ENCODE assay signal across 1 cellular context in the genomic region with DNA sequence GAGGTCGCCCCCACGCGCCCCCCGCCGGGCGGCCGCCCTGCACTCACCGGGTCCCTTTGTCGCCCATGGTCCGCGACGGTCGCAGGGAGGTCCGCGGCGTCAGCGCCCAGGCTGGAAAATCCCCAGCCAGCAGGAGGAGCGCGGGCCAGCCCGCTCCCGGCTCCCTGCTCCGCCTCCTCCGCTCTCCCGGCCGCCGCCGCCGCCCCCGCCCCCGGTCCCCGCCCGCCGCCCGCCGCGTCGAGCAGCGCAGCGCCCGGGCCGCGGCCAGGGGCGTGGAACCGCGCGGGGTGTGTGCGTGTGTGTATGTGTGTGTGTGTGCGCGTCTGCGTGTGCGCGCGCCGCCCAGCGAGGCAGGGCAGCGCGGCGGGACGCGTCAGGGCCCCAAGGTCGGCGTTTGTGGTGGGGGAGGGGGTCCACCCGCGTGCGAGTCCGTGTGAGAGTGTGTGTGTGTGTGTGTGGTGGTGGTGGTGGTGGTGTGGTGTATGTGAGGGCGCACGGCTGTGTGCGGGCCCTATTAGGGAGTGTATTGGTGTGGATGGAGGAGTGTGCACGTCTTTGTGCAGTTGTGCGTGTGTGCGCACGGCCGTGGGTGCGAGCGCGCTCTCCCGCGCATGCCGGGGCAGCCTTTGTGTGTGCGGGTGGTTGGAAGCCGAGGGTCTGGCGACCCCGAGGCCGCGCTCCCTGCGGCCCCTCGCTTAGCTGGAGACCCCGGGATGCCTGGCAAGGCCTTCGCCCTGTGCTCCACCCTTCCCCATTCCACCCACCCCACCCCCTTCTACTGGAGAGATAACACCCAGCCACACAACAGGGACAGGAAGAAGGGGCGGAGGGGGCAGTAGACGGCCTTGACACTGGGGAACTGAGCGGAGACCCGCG.
TF ChIP-seq lines count a peak whose summit lies in the region.

A gene (minus strand): TSS at position 121 of the 876 bp plus-strand sequence. CDS start 54 bp downstream, at position 67.

TF ChIP-seq in HepG2, 621 proteins besides CTCF, POLR2A, EP300 and RAD21 (continued from another document and continues in another):
- TF ChIP-seq, protein P1, sequence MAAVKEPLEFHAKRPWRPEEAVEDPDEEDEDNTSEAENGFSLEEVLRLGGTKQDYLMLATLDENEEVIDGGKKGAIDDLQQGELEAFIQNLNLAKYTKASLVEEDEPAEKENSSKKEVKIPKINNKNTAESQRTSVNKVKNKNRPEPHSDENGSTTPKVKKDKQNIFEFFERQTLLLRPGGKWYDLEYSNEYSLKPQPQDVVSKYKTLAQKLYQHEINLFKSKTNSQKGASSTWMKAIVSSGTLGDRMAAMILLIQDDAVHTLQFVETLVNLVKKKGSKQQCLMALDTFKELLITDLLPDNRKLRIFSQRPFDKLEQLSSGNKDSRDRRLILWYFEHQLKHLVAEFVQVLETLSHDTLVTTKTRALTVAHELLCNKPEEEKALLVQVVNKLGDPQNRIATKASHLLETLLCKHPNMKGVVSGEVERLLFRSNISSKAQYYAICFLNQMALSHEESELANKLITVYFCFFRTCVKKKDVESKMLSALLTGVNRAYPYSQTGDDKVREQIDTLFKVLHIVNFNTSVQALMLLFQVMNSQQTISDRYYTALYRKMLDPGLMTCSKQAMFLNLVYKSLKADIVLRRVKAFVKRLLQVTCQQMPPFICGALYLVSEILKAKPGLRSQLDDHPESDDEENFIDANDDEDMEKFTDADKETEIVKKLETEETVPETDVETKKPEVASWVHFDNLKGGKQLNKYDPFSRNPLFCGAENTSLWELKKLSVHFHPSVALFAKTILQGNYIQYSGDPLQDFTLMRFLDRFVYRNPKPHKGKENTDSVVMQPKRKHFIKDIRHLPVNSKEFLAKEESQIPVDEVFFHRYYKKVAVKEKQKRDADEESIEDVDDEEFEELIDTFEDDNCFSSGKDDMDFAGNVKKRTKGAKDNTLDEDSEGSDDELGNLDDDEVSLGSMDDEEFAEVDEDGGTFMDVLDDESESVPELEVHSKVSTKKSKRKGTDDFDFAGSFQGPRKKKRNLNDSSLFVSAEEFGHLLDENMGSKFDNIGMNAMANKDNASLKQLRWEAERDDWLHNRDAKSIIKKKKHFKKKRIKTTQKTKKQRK (IDR thresholded peaks at IDR 0.05; ENCODE audit: low read length), result no peak
- TF ChIP-seq BRCA1 (CRISPR knock-in tag; IDR thresholded peaks at IDR 0.05), result no peak
- TF ChIP-seq SUZ12 (IDR thresholded peaks at IDR 0.05; ENCODE audit: low read depth, low read length), result no peak
- TF ChIP-seq CREB1 (IDR thresholded peaks at IDR 0.05), result no peak
- TF ChIP-seq CREB1 (CRISPR knock-in tag; IDR thresholded peaks at IDR 0.05), result no peak
- TF ChIP-seq ASH2L (IDR thresholded peaks at IDR 0.05; ENCODE audit: insufficient read length, low read depth, low read length), result peak; percentile 56
- TF ChIP-seq ZNF335 (CRISPR knock-in tag; IDR thresholded peaks at IDR 0.05), result no peak
- no peak for TF ChIP-seq ZNF720 (CRISPR knock-in tag; IDR thresholded peaks at IDR 0.05)
- no peak for TF ChIP-seq RBAK (CRISPR knock-in tag; IDR thresholded peaks at IDR 0.05)
- TF ChIP-seq, protein P2, sequence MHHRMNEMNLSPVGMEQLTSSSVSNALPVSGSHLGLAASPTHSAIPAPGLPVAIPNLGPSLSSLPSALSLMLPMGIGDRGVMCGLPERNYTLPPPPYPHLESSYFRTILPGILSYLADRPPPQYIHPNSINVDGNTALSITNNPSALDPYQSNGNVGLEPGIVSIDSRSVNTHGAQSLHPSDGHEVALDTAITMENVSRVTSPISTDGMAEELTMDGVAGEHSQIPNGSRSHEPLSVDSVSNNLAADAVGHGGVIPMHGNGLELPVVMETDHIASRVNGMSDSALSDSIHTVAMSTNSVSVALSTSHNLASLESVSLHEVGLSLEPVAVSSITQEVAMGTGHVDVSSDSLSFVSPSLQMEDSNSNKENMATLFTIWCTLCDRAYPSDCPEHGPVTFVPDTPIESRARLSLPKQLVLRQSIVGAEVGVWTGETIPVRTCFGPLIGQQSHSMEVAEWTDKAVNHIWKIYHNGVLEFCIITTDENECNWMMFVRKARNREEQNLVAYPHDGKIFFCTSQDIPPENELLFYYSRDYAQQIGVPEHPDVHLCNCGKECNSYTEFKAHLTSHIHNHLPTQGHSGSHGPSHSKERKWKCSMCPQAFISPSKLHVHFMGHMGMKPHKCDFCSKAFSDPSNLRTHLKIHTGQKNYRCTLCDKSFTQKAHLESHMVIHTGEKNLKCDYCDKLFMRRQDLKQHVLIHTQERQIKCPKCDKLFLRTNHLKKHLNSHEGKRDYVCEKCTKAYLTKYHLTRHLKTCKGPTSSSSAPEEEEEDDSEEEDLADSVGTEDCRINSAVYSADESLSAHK (CRISPR knock-in tag; IDR thresholded peaks at IDR 0.05; ENCODE audit: borderline replicate concordance), result no peak
- TF ChIP-seq, protein P3, sequence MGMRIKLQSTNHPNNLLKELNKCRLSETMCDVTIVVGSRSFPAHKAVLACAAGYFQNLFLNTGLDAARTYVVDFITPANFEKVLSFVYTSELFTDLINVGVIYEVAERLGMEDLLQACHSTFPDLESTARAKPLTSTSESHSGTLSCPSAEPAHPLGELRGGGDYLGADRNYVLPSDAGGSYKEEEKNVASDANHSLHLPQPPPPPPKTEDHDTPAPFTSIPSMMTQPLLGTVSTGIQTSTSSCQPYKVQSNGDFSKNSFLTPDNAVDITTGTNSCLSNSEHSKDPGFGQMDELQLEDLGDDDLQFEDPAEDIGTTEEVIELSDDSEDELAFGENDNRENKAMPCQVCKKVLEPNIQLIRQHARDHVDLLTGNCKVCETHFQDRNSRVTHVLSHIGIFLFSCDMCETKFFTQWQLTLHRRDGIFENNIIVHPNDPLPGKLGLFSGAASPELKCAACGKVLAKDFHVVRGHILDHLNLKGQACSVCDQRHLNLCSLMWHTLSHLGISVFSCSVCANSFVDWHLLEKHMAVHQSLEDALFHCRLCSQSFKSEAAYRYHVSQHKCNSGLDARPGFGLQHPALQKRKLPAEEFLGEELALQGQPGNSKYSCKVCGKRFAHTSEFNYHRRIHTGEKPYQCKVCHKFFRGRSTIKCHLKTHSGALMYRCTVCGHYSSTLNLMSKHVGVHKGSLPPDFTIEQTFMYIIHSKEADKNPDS (CRISPR knock-in tag; IDR thresholded peaks at IDR 0.05), result no peak
- TF ChIP-seq PTBP1 (IDR thresholded peaks at IDR 0.05; ENCODE audit: low read depth, low read length, poor library complexity, severe bottlenecking), result no peak
- no peak for TF ChIP-seq ZFAT (CRISPR knock-in tag; conservative IDR thresholded peaks at IDR 0.05)
- TF ChIP-seq, protein P4, sequence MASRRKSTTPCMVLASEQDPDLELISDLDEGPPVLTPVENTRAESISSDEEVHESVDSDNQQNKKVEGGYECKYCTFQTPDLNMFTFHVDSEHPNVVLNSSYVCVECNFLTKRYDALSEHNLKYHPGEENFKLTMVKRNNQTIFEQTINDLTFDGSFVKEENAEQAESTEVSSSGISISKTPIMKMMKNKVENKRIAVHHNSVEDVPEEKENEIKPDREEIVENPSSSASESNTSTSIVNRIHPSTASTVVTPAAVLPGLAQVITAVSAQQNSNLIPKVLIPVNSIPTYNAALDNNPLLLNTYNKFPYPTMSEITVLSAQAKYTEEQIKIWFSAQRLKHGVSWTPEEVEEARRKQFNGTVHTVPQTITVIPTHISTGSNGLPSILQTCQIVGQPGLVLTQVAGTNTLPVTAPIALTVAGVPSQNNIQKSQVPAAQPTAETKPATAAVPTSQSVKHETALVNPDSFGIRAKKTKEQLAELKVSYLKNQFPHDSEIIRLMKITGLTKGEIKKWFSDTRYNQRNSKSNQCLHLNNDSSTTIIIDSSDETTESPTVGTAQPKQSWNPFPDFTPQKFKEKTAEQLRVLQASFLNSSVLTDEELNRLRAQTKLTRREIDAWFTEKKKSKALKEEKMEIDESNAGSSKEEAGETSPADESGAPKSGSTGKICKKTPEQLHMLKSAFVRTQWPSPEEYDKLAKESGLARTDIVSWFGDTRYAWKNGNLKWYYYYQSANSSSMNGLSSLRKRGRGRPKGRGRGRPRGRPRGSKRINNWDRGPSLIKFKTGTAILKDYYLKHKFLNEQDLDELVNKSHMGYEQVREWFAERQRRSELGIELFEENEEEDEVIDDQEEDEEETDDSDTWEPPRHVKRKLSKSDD (CRISPR knock-in tag; IDR thresholded peaks at IDR 0.05; ENCODE audit: low read depth), result no peak
- TF ChIP-seq ZFP90 (CRISPR knock-in tag; IDR thresholded peaks at IDR 0.05; ENCODE audit: borderline replicate concordance), result no peak
- no peak for TF ChIP-seq ZNF33A (CRISPR knock-in tag; IDR thresholded peaks at IDR 0.05; ENCODE audit: borderline replicate concordance)
- no peak; the same call in 1 of the 2 replicates for TF ChIP-seq SNAPC2 (CRISPR knock-in tag; IDR thresholded peaks at IDR 0.05)
- 0 out of 2 replicates have a peak, but pooled peaks have one; percentile 30 for TF ChIP-seq NAIF1 (CRISPR knock-in tag; IDR thresholded peaks at IDR 0.05; ENCODE audit: borderline replicate concordance)
- TF ChIP-seq, protein P5, sequence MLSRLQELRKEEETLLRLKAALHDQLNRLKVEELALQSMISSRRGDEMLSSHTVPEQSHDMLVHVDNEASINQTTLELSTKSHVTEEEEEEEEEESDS (CRISPR knock-in tag; IDR thresholded peaks at IDR 0.05; ENCODE audit: borderline replicate concordance), result no peak
- TF ChIP-seq DR1 (CRISPR knock-in tag; IDR thresholded peaks at IDR 0.05), result no peak
- TF ChIP-seq, protein P6, sequence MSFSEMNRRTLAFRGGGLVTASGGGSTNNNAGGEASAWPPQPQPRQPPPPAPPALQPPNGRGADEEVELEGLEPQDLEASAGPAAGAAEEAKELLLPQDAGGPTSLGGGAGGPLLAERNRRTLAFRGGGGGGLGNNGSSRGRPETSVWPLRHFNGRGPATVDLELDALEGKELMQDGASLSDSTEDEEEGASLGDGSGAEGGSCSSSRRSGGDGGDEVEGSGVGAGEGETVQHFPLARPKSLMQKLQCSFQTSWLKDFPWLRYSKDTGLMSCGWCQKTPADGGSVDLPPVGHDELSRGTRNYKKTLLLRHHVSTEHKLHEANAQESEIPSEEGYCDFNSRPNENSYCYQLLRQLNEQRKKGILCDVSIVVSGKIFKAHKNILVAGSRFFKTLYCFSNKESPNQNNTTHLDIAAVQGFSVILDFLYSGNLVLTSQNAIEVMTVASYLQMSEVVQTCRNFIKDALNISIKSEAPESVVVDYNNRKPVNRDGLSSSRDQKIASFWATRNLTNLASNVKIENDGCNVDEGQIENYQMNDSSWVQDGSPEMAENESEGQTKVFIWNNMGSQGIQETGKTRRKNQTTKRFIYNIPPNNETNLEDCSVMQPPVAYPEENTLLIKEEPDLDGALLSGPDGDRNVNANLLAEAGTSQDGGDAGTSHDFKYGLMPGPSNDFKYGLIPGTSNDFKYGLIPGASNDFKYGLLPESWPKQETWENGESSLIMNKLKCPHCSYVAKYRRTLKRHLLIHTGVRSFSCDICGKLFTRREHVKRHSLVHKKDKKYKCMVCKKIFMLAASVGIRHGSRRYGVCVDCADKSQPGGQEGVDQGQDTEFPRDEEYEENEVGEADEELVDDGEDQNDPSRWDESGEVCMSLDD (CRISPR knock-in tag; IDR thresholded peaks at IDR 0.05; ENCODE audit: borderline replicate concordance), result peak; percentile 34; the same call in 1 of the 2 replicates
- no peak; the same call in 1 of the 2 replicates for TF ChIP-seq CHCHD3 (CRISPR knock-in tag; IDR thresholded peaks at IDR 0.05)
- peak; percentile 59 for TF ChIP-seq MED13 (CRISPR knock-in tag; IDR thresholded peaks at IDR 0.05)
- TF ChIP-seq NONO (IDR thresholded peaks at IDR 0.05), result no peak
- peak; percentile 92 for TF ChIP-seq NONO (CRISPR knock-in tag; conservative IDR thresholded peaks at IDR 0.05)
- TF ChIP-seq, protein P7, sequence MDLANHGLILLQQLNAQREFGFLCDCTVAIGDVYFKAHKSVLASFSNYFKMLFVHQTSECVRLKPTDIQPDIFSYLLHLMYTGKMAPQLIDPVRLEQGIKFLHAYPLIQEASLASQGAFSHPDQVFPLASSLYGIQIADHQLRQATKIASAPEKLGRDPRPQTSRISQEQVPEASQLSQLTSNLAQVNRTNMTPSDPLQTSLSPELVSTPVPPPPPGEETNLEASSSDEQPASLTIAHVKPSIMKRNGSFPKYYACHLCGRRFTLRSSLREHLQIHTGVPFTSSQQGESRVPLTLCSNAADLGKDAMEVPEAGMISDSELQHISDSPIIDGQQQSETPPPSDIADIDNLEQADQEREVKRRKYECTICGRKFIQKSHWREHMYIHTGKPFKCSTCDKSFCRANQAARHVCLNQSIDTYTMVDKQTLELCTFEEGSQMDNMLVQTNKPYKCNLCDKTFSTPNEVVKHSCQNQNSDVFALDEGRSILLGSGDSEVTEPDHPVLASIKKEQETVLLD (CRISPR knock-in tag; IDR thresholded peaks at IDR 0.05; ENCODE audit: low read depth), result peak; percentile 66; the same call in 1 of the 2 replicates
- peak; percentile 14; the same call in 1 of the 2 replicates for TF ChIP-seq NCOR1 (IDR thresholded peaks at IDR 0.05; ENCODE audit: borderline replicate concordance, low read length)
- no peak for TF ChIP-seq KMT2A (CRISPR knock-in tag; IDR thresholded peaks at IDR 0.05)
- no peak for TF ChIP-seq MBD4 (IDR thresholded peaks at IDR 0.05; ENCODE audit: borderline replicate concordance, low read length)
- TF ChIP-seq, protein P8, sequence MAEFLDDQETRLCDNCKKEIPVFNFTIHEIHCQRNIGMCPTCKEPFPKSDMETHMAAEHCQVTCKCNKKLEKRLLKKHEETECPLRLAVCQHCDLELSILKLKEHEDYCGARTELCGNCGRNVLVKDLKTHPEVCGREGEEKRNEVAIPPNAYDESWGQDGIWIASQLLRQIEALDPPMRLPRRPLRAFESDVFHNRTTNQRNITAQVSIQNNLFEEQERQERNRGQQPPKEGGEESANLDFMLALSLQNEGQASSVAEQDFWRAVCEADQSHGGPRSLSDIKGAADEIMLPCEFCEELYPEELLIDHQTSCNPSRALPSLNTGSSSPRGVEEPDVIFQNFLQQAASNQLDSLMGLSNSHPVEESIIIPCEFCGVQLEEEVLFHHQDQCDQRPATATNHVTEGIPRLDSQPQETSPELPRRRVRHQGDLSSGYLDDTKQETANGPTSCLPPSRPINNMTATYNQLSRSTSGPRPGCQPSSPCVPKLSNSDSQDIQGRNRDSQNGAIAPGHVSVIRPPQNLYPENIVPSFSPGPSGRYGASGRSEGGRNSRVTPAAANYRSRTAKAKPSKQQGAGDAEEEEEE (CRISPR knock-in tag; IDR thresholded peaks at IDR 0.05; ENCODE audit: borderline replicate concordance), result no peak; the same call in 1 of the 2 replicates
- peak; percentile 32; the same call in 1 of the 2 replicates for TF ChIP-seq ZNF782 (CRISPR knock-in tag; IDR thresholded peaks at IDR 0.05; ENCODE audit: borderline replicate concordance)
- TF ChIP-seq, protein P9, sequence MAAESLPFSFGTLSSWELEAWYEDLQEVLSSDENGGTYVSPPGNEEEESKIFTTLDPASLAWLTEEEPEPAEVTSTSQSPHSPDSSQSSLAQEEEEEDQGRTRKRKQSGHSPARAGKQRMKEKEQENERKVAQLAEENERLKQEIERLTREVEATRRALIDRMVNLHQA (CRISPR knock-in tag; IDR thresholded peaks at IDR 0.05), result no peak
- TF ChIP-seq JUNB (CRISPR knock-in tag; IDR thresholded peaks at IDR 0.05; ENCODE audit: borderline replicate concordance), result peak; percentile 49; the same call in 1 of the 2 replicates
- TF ChIP-seq, protein P10, sequence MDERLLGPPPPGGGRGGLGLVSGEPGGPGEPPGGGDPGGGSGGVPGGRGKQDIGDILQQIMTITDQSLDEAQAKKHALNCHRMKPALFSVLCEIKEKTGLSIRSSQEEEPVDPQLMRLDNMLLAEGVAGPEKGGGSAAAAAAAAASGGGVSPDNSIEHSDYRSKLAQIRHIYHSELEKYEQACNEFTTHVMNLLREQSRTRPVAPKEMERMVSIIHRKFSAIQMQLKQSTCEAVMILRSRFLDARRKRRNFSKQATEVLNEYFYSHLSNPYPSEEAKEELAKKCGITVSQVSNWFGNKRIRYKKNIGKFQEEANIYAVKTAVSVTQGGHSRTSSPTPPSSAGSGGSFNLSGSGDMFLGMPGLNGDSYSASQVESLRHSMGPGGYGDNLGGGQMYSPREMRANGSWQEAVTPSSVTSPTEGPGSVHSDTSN (CRISPR knock-in tag; IDR thresholded peaks at IDR 0.05), result no peak
- TF ChIP-seq ETV5 (CRISPR knock-in tag; IDR thresholded peaks at IDR 0.05; ENCODE audit: borderline replicate concordance), result peak; percentile 89
- TF ChIP-seq ZNF558 (CRISPR knock-in tag; IDR thresholded peaks at IDR 0.05; ENCODE audit: borderline replicate concordance), result 0 out of 2 replicates have a peak, but pooled peaks have one; percentile 14
- TF ChIP-seq CBX5 (CRISPR knock-in tag; IDR thresholded peaks at IDR 0.05; ENCODE audit: borderline replicate concordance), result no peak
